In the genomic region with DNA sequence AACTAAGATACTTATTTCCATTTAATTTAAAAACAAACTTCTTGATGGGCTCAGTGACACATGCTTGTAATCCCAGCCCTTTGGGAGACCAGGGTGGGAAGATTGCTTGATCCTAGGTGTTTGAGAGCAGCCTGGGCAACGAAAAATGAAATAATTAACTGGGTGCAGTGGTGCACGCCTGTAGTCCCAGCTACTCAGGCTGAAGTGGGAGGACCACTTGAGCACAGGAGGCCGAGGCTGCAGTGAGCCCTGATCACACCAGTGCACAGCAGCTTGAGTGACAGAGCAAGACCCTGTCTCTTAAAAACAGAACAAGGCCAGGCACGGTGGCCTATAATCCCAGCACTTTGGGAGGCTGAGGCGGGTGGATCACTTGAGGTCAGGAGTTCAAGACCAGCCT, we compare ENCODE assay signal across 24 cellular contexts. TPM values are rescaled to one million over a fixed set of nuclear protein-coding genes. Genes with fewer than 3 reads are reported as not detected.
DNase-seq lines count a peak whose midpoint lies in the region; ATAC-seq, FAIRE-seq and TF ChIP-seq lines count a peak whose summit lies in the region.
"Had no signal": no experiment of that assay in that cellular context is flagged by ENCODE, and none has a peak within 500 bp of the region (broad histone marks: within the 10 kb centered on the region; RNA-seq: fewer than 3 reads in every experiment).

No MANE protein-coding gene starts in this region.

- no peaks in the 10 kb centered on the region for H3K27me3 ChIP-seq in left lung
- H3K27me3 ChIP-seq: SJCRH30 had no signal

- peak overlapping the region; percentile 31 for H3K27ac Mint-ChIP-seq in stimulated activated naive B cell treated with anti-CD40 and anti-IgM and Interleukin-4, amounts not matched to agents 10 μg/mL and 1 μg/mL and 100 μg/mL, for 72 hours
- H3K27ac Mint-ChIP-seq: HFFc6 had no signal

- H3K36me3 Mint-ChIP-seq in stimulated activated naive B cell treated with anti-CD40 and anti-IgM and Interleukin-4, amounts not matched to agents 10 μg/mL and 1 μg/mL and 100 μg/mL, for 72 hours, result peaks cover 13 to 23% of the 10 kb centered on the region in 2 donors

- no peak for FAIRE-seq in H54 (lab: Jason Lieb, UNC)
- FAIRE-seq: HTR-8/SVneo had no signal

- no peak for TF ChIP-seq POLR2A in H54 (IDR thresholded peaks at IDR 0.05; ENCODE audit: low read depth, low read length)

- intact Hi-C loops in left lung (cut with DNase I), result no loop called here

- peaks cover 0 to 6% of the 10 kb centered on the region in 2 donors for H3K36me3 ChIP-seq in left lung

- H3K4me3 Mint-ChIP-seq in stimulated activated naive B cell treated with anti-CD40 and anti-IgM and Interleukin-4, amounts not matched to agents 10 μg/mL and 1 μg/mL and 100 μg/mL, for 72 hours, result peak overlapping the region in 1 of 2 donors; percentile 16
- H3K4me3 Mint-ChIP-seq: CD8-positive, alpha-beta T cell; H9; HFFc6 had no signal

- no peak overlapping the region for H3K27ac ChIP-seq in left lung
- H3K27ac ChIP-seq: 22Rv1, SJCRH30 had no signal

- H3K9me3 Mint-ChIP-seq in stimulated activated naive B cell treated with anti-CD40 and anti-IgM and Interleukin-4, amounts not matched to agents 10 μg/mL and 1 μg/mL and 100 μg/mL, for 72 hours, result no peaks in the 10 kb centered on the region
- H3K9me3 Mint-ChIP-seq: CD8-positive, alpha-beta T cell; H9; HFFc6 had no signal

- peak; percentile 69 for ATAC-seq in left lung
- no peak for ATAC-seq in stimulated activated naive B cell treated with anti-CD40 and anti-IgM and Interleukin-4, amounts not matched to agents 10 μg/mL and 1 μg/mL and 100 μg/mL, for 72 hours (replicated peaks)
- ATAC-seq: CD8-positive, alpha-beta T cell; Panc1 had no signal

- H3K4me1 ChIP-seq in left lung, result peaks cover 0 to 18% of the 10 kb centered on the region in 2 donors
- H3K4me1 ChIP-seq: SJCRH30 had no signal

- peaks cover 15 to 26% of the 10 kb centered on the region in 2 donors for H3K4me1 Mint-ChIP-seq in stimulated activated naive B cell treated with anti-CD40 and anti-IgM and Interleukin-4, amounts not matched to agents 10 μg/mL and 1 μg/mL and 100 μg/mL, for 72 hours

- TF ChIP-seq CTCF in left lung (IDR thresholded peaks at IDR 0.05), result no peak

- no peak overlapping the region for H3K4me3 ChIP-seq in left lung
- H3K4me3 ChIP-seq: SJCRH30 had no signal

- DNase-seq in DMS53 (lab: John Stamatoyannopoulos, UW), result peak; percentile 11
- no peak for DNase-seq in DMS53 treated with DMSO at 0.1 percent for 48 hours (lab: John Stamatoyannopoulos, UW; ENCODE audit: unreplicated experiment)
- peak; percentile 25 for DNase-seq in MV-4-11 (lab: John Stamatoyannopoulos, UW)
- DNase-seq in left lung, result no peak
- no peak for DNase-seq in stimulated activated naive B cell treated with anti-CD40 and anti-IgM and Interleukin-4, amounts not matched to agents 10 μg/mL and 1 μg/mL and 100 μg/mL, for 72 hours
- DNase-seq in HT-29 (ENCODE audit: low spot score), result no peak
- no peak for DNase-seq in H54 (ENCODE audit: insufficient read length, low spot score)
- DNase-seq in GF-D8 (lab: John Stamatoyannopoulos, UW), result no peak
- DNase-seq: C1 segment of cervical spinal cord; Calu3; CD8-positive, alpha-beta T cell; DMS153; H9; HFFc6; KG1; NCI-H1105; NCI-H1694; NCI-H2081; NCI-H748 treated with DMSO at 0.1 percent for 48 hours; NK-92 treated with Interleukin-12 subunit alpha and Interleukin-12 subunit beta, amount 100 ng/mL, for 24 hours; SJCRH30 had no signal

- no peaks in the 10 kb centered on the region for H3K27me3 Mint-ChIP-seq in stimulated activated naive B cell treated with anti-CD40 and anti-IgM and Interleukin-4, amounts not matched to agents 10 μg/mL and 1 μg/mL and 100 μg/mL, for 72 hours

- no peaks in the 10 kb centered on the region for H3K9me3 ChIP-seq in left lung
- H3K9me3 ChIP-seq: SJCRH30 had no signal

RNA-seq across cellular contexts. Expression of a gene that starts 37.4 kb away (rescaled TPM):
- total RNA-seq in left lung, result 10 to 100 TPM; 28.0 to 44.2 TPM
- 46.6 and 51.5 TPM in 2 replicates for total RNA-seq in HT-29 (2014; rRNA removed; shearing (Covaris generic))

RNA-seq across cellular contexts. Expression of a gene that starts 42.5 kb away (rescaled TPM):
- 10 to 100 TPM; 39.4 to 44.9 TPM for total RNA-seq in left lung
- 11.3 and 22.8 TPM in 2 replicates for total RNA-seq in HT-29 (2014; rRNA removed; shearing (Covaris generic))

Comparison
In these comparisons a context has a peak if more than half of its experiments do, and no peak if none do; other contexts are left out.
1. DNase-seq: peak in DMS53 (single experiment) and MV-4-11 (single experiment); none in DMS53 treated with DMSO at 0.1 percent for 48 hours (single experiment), left lung (0 of 2), stimulated activated naive B cell treated with anti-CD40 and anti-IgM and Interleukin-4, amounts not matched to agents 10 μg/mL and 1 μg/mL and 100 μg/mL, for 72 hours (single experiment), HT-29 (single experiment), H54 (single experiment) and GF-D8 (single experiment).